Comparison of ENCODE assay signal across 9 cellular contexts in the genomic region with DNA sequence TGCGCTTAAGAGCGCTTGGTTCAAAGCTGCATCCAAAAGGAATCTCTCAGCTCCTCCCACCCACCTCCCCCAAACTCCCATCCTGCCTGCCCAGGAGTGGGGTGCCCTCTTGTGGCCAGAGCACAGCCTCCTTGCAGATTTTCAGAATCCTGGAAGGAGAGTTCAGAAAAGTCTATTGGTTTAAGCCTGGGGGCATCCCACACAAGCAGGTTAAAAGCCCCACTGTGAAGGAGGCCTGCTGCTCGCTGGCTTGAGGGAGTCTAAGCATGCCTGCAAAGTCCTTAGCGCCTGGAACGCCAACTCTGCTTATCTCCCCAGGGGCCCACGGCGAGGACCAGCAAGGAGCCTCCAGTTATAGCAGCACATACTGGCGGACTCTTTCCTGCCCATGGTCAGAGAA.
DNase-seq lines count a peak whose midpoint lies in the region; ATAC-seq and TF ChIP-seq lines count a peak whose summit lies in the region.
"Had no signal": no experiment of that assay in that cellular context is flagged by ENCODE, and none has a peak within 500 bp of the region (broad histone marks: within the 10 kb centered on the region; RNA-seq: fewer than 3 reads in every experiment).

No MANE protein-coding gene starts in this region.

- TF ChIP-seq CTCF in NB4 (IDR thresholded peaks at IDR 0.05; ENCODE audit: low read depth, low read length) (peak; percentile 90), cardiac fibroblast (IDR thresholded peaks at IDR 0.05; ENCODE audit: low read depth, low read length) (peak; percentile 14), psoas muscle (IDR thresholded peaks at IDR 0.05) (peak; percentile 42)

- TF ChIP-seq POLR2A in NB4 (IDR thresholded peaks at IDR 0.05; ENCODE audit: extremely low read depth, insufficient read length): no peak

- H3K4me3 ChIP-seq in NB4 (ENCODE audit: low read depth, low read length) (no peak overlapping the region), cardiac fibroblast (replicated peaks in 1 of 2; ENCODE audit: low read depth in 2 of 2, low read length in 2 of 2) (no peak overlapping the region), psoas muscle (no peak overlapping the region)

- H3K4me1 ChIP-seq in psoas muscle: no peaks in the 10 kb centered on the region

- H3K27me3 Mint-ChIP-seq in activated CD4-positive, alpha-beta T cell treated with anti-CD3 and anti-CD28 coated beads for 36 hours: no peaks in the 10 kb centered on the region

- POLR2A ChIA-PET in activated CD4-positive, alpha-beta T cell treated with anti-CD3 and anti-CD28 coated beads for 36 hours (lab: Charles Lee): no interaction called here

- no peaks in the 10 kb centered on the region for H3K36me3 ChIP-seq in psoas muscle (ENCODE audit: insufficient read depth in 1 of 2, low read depth in 1 of 2)

- no peaks in the 10 kb centered on the region for H3K9me3 ChIP-seq in psoas muscle

- peak; percentile 32 for DNase-seq in activated CD4-positive, alpha-beta T cell treated with anti-CD3 and anti-CD28 coated beads for 36 hours
- DNase-seq in activated CD4-positive, alpha-beta T cell treated with anti-CD3 and anti-CD28 coated beads, Interleukin-2, amount 50 U/mL, for 1 hour: no peak
- DNase-seq in NB4 (ENCODE audit: low read depth) (peak; percentile 53), cardiac fibroblast (ENCODE audit: low read depth in 2 of 2) (no peak), psoas muscle (peak in 1 of 2 donors; percentile 23), NCI-H128 (lab: John Stamatoyannopoulos, UW; ENCODE audit: unreplicated experiment) (no peak)

- WGBS in psoas muscle, 3 donors: 31 to 33% (median 32%) methylated on average over 8 of the region's 8 CpGs

- H3K4me1 Mint-ChIP-seq in activated CD4-positive, alpha-beta T cell treated with anti-CD3 and anti-CD28 coated beads for 36 hours: no peaks in the 10 kb centered on the region

- H3K36me3 Mint-ChIP-seq in activated CD4-positive, alpha-beta T cell treated with anti-CD3 and anti-CD28 coated beads for 36 hours (ENCODE audit: low read depth): no peaks in the 10 kb centered on the region

- intact Hi-C loops in activated CD4-positive, alpha-beta T cell treated with anti-CD3 and anti-CD28 coated beads for 36 hours (cut with DNase I, micrococcal nuclease): no loop called here
- intact Hi-C loops in psoas muscle (cut with DNase I): loop anchor here in 1 of 2 donors (5.0 kb wide), 3 partner anchors 166 to 434 kb away; no protein-coding TSS in a partner anchor

- no peak overlapping the region for H3K27ac ChIP-seq in psoas muscle

- CTCF ChIA-PET in activated CD4-positive, alpha-beta T cell treated with anti-CD3 and anti-CD28 coated beads for 36 hours (lab: Charles Lee): no interaction called here

- no peak overlapping the region for H3K27ac Mint-ChIP-seq in activated CD4-positive, alpha-beta T cell treated with anti-CD3 and anti-CD28 coated beads for 36 hours
- H3K27ac Mint-ChIP-seq: T-helper 1 cell treated with Interleukin-12 subunit alpha and Interleukin-12 subunit beta and Interleukin-4 antibody, amounts not matched to agents 30 μg/mL and 1 μg/mL, for 36 hours had no signal

- peaks cover 0 to 19% (median 3%) of the 10 kb centered on the region in 3 donors for H3K27me3 ChIP-seq in psoas muscle (ENCODE audit: insufficient read depth in 3 of 3, low read length in 2 of 3)

- H3K4me3 Mint-ChIP-seq in activated CD4-positive, alpha-beta T cell treated with anti-CD3 and anti-CD28 coated beads for 36 hours: no peak overlapping the region
- H3K4me3 Mint-ChIP-seq: T-helper 1 cell treated with Interleukin-12 subunit alpha and Interleukin-12 subunit beta and Interleukin-4 antibody, amounts not matched to agents 30 μg/mL and 1 μg/mL, for 36 hours had no signal

- peaks cover 9% of the 10 kb centered on the region for H3K9me3 Mint-ChIP-seq in activated CD4-positive, alpha-beta T cell treated with anti-CD3 and anti-CD28 coated beads for 36 hours (ENCODE audit: low read depth)
- H3K9me3 Mint-ChIP-seq: T-helper 1 cell treated with Interleukin-12 subunit alpha and Interleukin-12 subunit beta and Interleukin-4 antibody, amounts not matched to agents 30 μg/mL and 1 μg/mL, for 36 hours had no signal

- no peak for ATAC-seq in activated CD4-positive, alpha-beta T cell treated with anti-CD3 and anti-CD28 coated beads for 36 hours
- ATAC-seq in psoas muscle: peak in 2 of 4 donors; percentile 57 to 58
- ATAC-seq in GM21515 (IDR thresholded peaks at IDR 0.05; ENCODE audit: unreplicated experiment): no peak
- ATAC-seq in GM21737 (IDR thresholded peaks at IDR 0.05; ENCODE audit: unreplicated experiment): no peak

Comparison
In these comparisons a context has a peak if more than half of its experiments do, and no peak if none do; other contexts are left out.
1. DNase-seq: peak in activated CD4-positive, alpha-beta T cell treated with anti-CD3 and anti-CD28 coated beads for 36 hours (single experiment) and NB4 (single experiment); none in activated CD4-positive, alpha-beta T cell treated with anti-CD3 and anti-CD28 coated beads, Interleukin-2, amount 50 U/mL, for 1 hour (single experiment), cardiac fibroblast (0 of 2) and NCI-H128 (single experiment).
2. CTCF ChIP-seq: peak in every context shown above with its lines; median percentile 90 in NB4; 42 in psoas muscle; 14 in cardiac fibroblast.